Comparison of ENCODE assay signal across 1 cellular context in genomic region chr20:32516985-32517873, GRCh38.
TF ChIP-seq lines count a peak whose summit lies in the region.

No MANE protein-coding gene starts in this region.

TF ChIP-seq in H1, 55 proteins besides CTCF, POLR2A, EP300 and RAD21:
- TF ChIP-seq ZNF274 (IDR thresholded peaks at IDR 0.05; ENCODE audit: borderline replicate concordance, extremely low read depth, low read length) = no peak
- no peak for TF ChIP-seq CREB1 (IDR thresholded peaks at IDR 0.05)
- no peak for TF ChIP-seq SRF (IDR thresholded peaks at IDR 0.05; ENCODE audit: low read depth, low read length)
- no peak for TF ChIP-seq RXRA (IDR thresholded peaks at IDR 0.05; ENCODE audit: insufficient read depth, low read depth, low read length)
- TF ChIP-seq RFX5 (IDR thresholded peaks at IDR 0.05; ENCODE audit: borderline replicate concordance, low read depth, low read length) = no peak
- no peak for TF ChIP-seq CHD1 (IDR thresholded peaks at IDR 0.05; ENCODE audit: low read depth, low read length)
- TF ChIP-seq TAF7 (optimal IDR thresholded peaks at IDR 0.05; ENCODE audit: borderline replicate concordance, low read depth, low read length) = no peak
- no peak for TF ChIP-seq SP4 (IDR thresholded peaks at IDR 0.05; ENCODE audit: low read length)
- no peak for TF ChIP-seq POU5F1 (IDR thresholded peaks at IDR 0.05; ENCODE audit: low read depth, low read length)
- TF ChIP-seq USF2 (IDR thresholded peaks at IDR 0.05; ENCODE audit: low read length) = no peak
- TF ChIP-seq TCF12 (IDR thresholded peaks at IDR 0.05; ENCODE audit: low read depth, low read length) = no peak
- no peak for TF ChIP-seq ATF2 (IDR thresholded peaks at IDR 0.05; ENCODE audit: low read length)
- no peak for TF ChIP-seq TBP (IDR thresholded peaks at IDR 0.05; ENCODE audit: low read depth, low read length)
